ENCODE assay signal across 9 cellular contexts in genomic region chr6:158008894-158009891, GRCh38. TPM values are rescaled to one million over a fixed set of nuclear protein-coding genes. Genes with fewer than 3 reads are reported as not detected.
DNase-seq lines count a peak whose midpoint lies in the region; ATAC-seq and TF ChIP-seq lines count a peak whose summit lies in the region.
"Had no signal": no experiment of that assay in that cellular context is flagged by ENCODE, and none has a peak within 500 bp of the region (broad histone marks: within the 10 kb centered on the region; RNA-seq: fewer than 3 reads in every experiment).

No MANE protein-coding gene starts in this region.

- no peak for ATAC-seq in HG03469 (IDR thresholded peaks at IDR 0.05; ENCODE audit: unreplicated experiment)
- no peak for ATAC-seq in HG03571 (IDR thresholded peaks at IDR 0.05; ENCODE audit: unreplicated experiment)

- H3K36me3 Mint-ChIP-seq in brain, result peaks cover 6% of the 10 kb centered on the region

- peak overlapping the region in 2 of 5 experiments; percentile 3 to 22 for H3K4me3 Mint-ChIP-seq in brain

- no peak overlapping the region for H3K9ac ChIP-seq in liver (ENCODE audit: low read depth in 1 of 2, low read length in 2 of 2)

- POLR2A ChIA-PET in GM10248 (lab: Yijun Ruan, JAX), result no interaction called here

- H3K4me3 ChIP-seq in liver (ENCODE audit: low read depth in 1 of 3, low read length in 3 of 3), result no peak overlapping the region
- H3K4me3 ChIP-seq: lung had no signal

- DNase-seq in GF-D8 (lab: John Stamatoyannopoulos, UW), result peak; percentile 72
- peak; percentile 98 for DNase-seq in RPMI7951 (ENCODE audit: low read depth)
- peak; percentile 18 for DNase-seq in stromal cell of bone marrow (ENCODE audit: low read depth)
- no peak for DNase-seq in GM10248 (ENCODE audit: extremely low spot score)

- peaks cover 41% of the 10 kb centered on the region for H3K4me1 Mint-ChIP-seq in brain

- H3K27ac ChIP-seq in liver (ENCODE audit: low read depth in 1 of 2, low read length in 2 of 2), result peak overlapping the region; percentile 48 to 58

- TF ChIP-seq RAD21 in liver (IDR thresholded peaks at IDR 0.05), result no peak

- no peaks in the 10 kb centered on the region for H3K27me3 ChIP-seq in liver (ENCODE audit: control insufficient read depth in 4 of 4, insufficient read depth in 4 of 4, low read length in 3 of 4)

- H3K27me3 Mint-ChIP-seq in brain, result no peaks in the 10 kb centered on the region

- peaks cover 0 to 2% (median 0%) of the 10 kb centered on the region in 4 donors for H3K9me3 ChIP-seq in liver (ENCODE audit: control insufficient read depth in 4 of 4, low read length in 3 of 4)

- H3K36me3 ChIP-seq in liver (ENCODE audit: control insufficient read depth in 4 of 4, insufficient read depth in 3 of 4, low read depth in 1 of 4, low read length in 3 of 4), result no peaks in the 10 kb centered on the region

- WGBS in liver, result 51% methylated on average over 19 of the region's 19 CpGs

- TF ChIP-seq CTCF in brain (conservative IDR thresholded peaks at IDR 0.05) (no peak), liver (IDR thresholded peaks at IDR 0.05; ENCODE audit: low read depth, low read length, missing input control) (no peak), GM10248 (IDR thresholded peaks at IDR 0.05; ENCODE audit: control extremely low read depth, extremely low read depth, low read depth, missing control alignments) (no peak)

- H3K4me1 ChIP-seq in liver (ENCODE audit: control insufficient read depth in 4 of 4, insufficient read depth in 4 of 4, low read length in 3 of 4), result peaks cover 1 to 22% (median 13%) of the 10 kb centered on the region in 4 donors

- CTCF ChIA-PET in GM10248 (lab: Yijun Ruan, JAX), result interaction anchor here (3.2 to 8.5 kb wide), 2 partner anchors 17 kb away, joined by 16 to 48 read pairs; no protein-coding TSS in a partner anchor

- peak overlapping the region; percentile 33 to 91 (median 81) for H3K27ac Mint-ChIP-seq in brain

- peaks cover 4 to 11% (median 5%) of the 10 kb centered on the region in 5 experiments for H3K9me3 Mint-ChIP-seq in brain

TF ChIP-seq in liver, 16 proteins besides CTCF, POLR2A, EP300 and RAD21:
- no peak for TF ChIP-seq GABPA (IDR thresholded peaks at IDR 0.05 in 1 of 2, conservative IDR thresholded peaks at IDR 0.05 in 1 of 2)
- no peak for TF ChIP-seq ATF3 (IDR thresholded peaks at IDR 0.05)
- no peak for TF ChIP-seq TAF1 (conservative IDR thresholded peaks at IDR 0.05)
- TF ChIP-seq ZBTB33 (IDR thresholded peaks at IDR 0.05), result no peak
- TF ChIP-seq RXRA (IDR thresholded peaks at IDR 0.05), result peak; percentile 6 to 9
- no peak for TF ChIP-seq HNF4A (conservative IDR thresholded peaks at IDR 0.05)
- TF ChIP-seq NR2F2 (IDR thresholded peaks at IDR 0.05), result peak; percentile 35
- TF ChIP-seq EGR1 (IDR thresholded peaks at IDR 0.05; ENCODE audit: low read depth in 2 of 2), result no peak
- no peak for TF ChIP-seq FOXA1 (IDR thresholded peaks at IDR 0.05)
- TF ChIP-seq JUND (IDR thresholded peaks at IDR 0.05), result no peak

RNA-seq across cellular contexts. Expression of gene SYNJ2, which starts 27.5 kb away (rescaled TPM):
- total RNA-seq in RPMI7951 (2014; rRNA removed; shearing (Covaris generic)), result 47.8 and 50.3 TPM in 2 replicates
- polyA plus RNA-seq in brain (ENCODE audit: insufficient read depth, low read depth, low replicate concordance) (17.9 TPM), liver (1 to 10 TPM; 2.4 to 3.0 TPM)
- total RNA-seq in liver, result 1 to 10 TPM; 3.5 to 8.9 TPM
